Comparison of ENCODE assay signal across 8 cellular contexts in the genomic region with DNA sequence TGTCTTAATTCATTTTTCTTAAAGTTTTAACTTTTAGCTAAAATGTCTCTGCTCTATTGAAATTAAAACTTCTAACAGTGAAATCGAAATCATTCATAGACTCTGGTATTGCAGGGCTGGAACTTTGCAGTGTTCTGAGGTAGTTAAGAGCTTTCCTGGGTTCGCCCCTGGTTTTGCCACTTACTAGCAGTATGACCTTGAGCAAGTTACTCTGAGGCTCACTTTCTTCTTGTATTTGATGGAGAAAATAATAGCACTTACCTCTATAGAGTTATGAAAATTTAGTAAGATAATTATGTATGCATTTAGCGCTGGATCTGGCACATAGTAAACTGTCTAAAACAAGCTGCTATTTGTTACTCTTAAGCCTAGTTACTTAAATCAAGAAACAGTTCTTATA. TPM values are rescaled to one million over a fixed set of nuclear protein-coding genes. Genes with fewer than 3 reads are reported as not detected.
A peak's percentile ranks its signal among the peaks of the same experiment; 100 is the strongest.
DNase-seq lines count a peak whose midpoint lies in the region; ATAC-seq and TF ChIP-seq lines count a peak whose summit lies in the region.

No MANE protein-coding gene starts in this region.

- H3K4me1 ChIP-seq in OCI-LY1 (ENCODE audit: insufficient read depth, low read length, severe bottlenecking) (peaks cover 32% of the 10 kb centered on the region), endocrine pancreas (ENCODE audit: control insufficient read depth, insufficient read depth, low read length) (peaks cover 32% of the 10 kb centered on the region), ovary (ENCODE audit: insufficient read depth) (peaks cover 6% of the 10 kb centered on the region)

- H3K27ac ChIP-seq in OCI-LY1 (ENCODE audit: low read depth, low read length, poor library complexity, severe bottlenecking): no peak overlapping the region
- no peak overlapping the region for H3K27ac ChIP-seq in ovary

- no peaks in the 10 kb centered on the region for H3K9me3 ChIP-seq in OCI-LY1 (ENCODE audit: low read length)
- no peaks in the 10 kb centered on the region for H3K9me3 ChIP-seq in endocrine pancreas (ENCODE audit: control insufficient read depth, low read length)
- no peaks in the 10 kb centered on the region for H3K9me3 ChIP-seq in ovary

- DNase-seq in Calu3 (no peak), ovary (no peak), hippocampal formation (lab: John Stamatoyannopoulos, UW) (no peak), NOMO-1 treated with DMSO at 0.1 percent for 48 hours (lab: John Stamatoyannopoulos, UW; ENCODE audit: unreplicated experiment) (no peak), NCI-H748 treated with DMSO at 0.1 percent for 48 hours (lab: John Stamatoyannopoulos, UW) (no peak)

- peak overlapping the region; percentile 99 for H3K4me2 ChIP-seq in OCI-LY1 (ENCODE audit: low read length)

- TF ChIP-seq EP300 in ovary (IDR thresholded peaks at IDR 0.05): no peak

- no peaks in the 10 kb centered on the region for H3K9me2 ChIP-seq in OCI-LY1 (ENCODE audit: low read depth, low read length)

- peaks cover 23% of the 10 kb centered on the region for H3K36me3 Mint-ChIP-seq in Calu3 (ENCODE audit: insufficient read depth, unreplicated experiment)

- peak overlapping the region; percentile 91 for H3K4me3 ChIP-seq in OCI-LY1 (ENCODE audit: low read depth, low read length, poor library complexity, severe bottlenecking)
- H3K4me3 ChIP-seq in endocrine pancreas (ENCODE audit: control insufficient read depth, insufficient read depth, low read length): peak overlapping the region; percentile 78
- H3K4me3 ChIP-seq in ovary: peak overlapping the region; percentile 59

- no peaks in the 10 kb centered on the region for H3F3A ChIP-seq in OCI-LY1 (ENCODE audit: insufficient read depth, low read length)

- peak overlapping the region; percentile 85 for H3K4me3 Mint-ChIP-seq in Calu3 (ENCODE audit: low read depth, unreplicated experiment)

- no peak overlapping the region for H2AFZ ChIP-seq in OCI-LY1 (ENCODE audit: low read length)

- H3K9ac ChIP-seq in OCI-LY1 (ENCODE audit: low read length): peak overlapping the region; percentile 85; the same call in 1 of the 2 replicates
- no peak overlapping the region for H3K9ac ChIP-seq in endocrine pancreas (ENCODE audit: control insufficient read depth, insufficient read depth, low read length)

- H3K27ac Mint-ChIP-seq in Calu3 (ENCODE audit: unreplicated experiment): no peak overlapping the region

- intact Hi-C loops in Calu3 (cut with micrococcal nuclease; ENCODE audit: unreplicated experiment) (no loop called here), ovary (cut with DNase I) (loop anchor here in 1 of 4 donors (10.0 kb wide), 1 partner anchor 432 kb away; no protein-coding TSS in a partner anchor)

- H3K79me2 ChIP-seq in OCI-LY1 (ENCODE audit: insufficient read depth, low read length): peaks cover 46% of the 10 kb centered on the region

- H3K9me3 Mint-ChIP-seq in Calu3 (ENCODE audit: low read depth, unreplicated experiment): no peaks in the 10 kb centered on the region

- no peaks in the 10 kb centered on the region for H3K27me3 Mint-ChIP-seq in Calu3 (ENCODE audit: unreplicated experiment)

- WGBS in ovary, 3 donors: 8 to 13% (median 11%) methylated on average over 3 of the region's 3 CpGs

- H4K20me1 ChIP-seq in OCI-LY1 (ENCODE audit: insufficient read depth, low read length): peaks cover 2% of the 10 kb centered on the region; the same call in 1 of the 2 replicates

- CTCF ChIA-PET in Calu3 (lab: Charles Lee): no interaction called here

- TF ChIP-seq CTCF in Calu3 (IDR thresholded peaks at IDR 0.05; ENCODE audit: unreplicated experiment) (no peak), OCI-LY1 (IDR thresholded peaks at IDR 0.05; ENCODE audit: low read length) (no peak), ovary (IDR thresholded peaks at IDR 0.05) (no peak)

- no peak for TF ChIP-seq POLR2A in ovary (IDR thresholded peaks at IDR 0.05)

- H3K27me3 ChIP-seq in OCI-LY1 (ENCODE audit: insufficient read depth, low read length) (no peaks in the 10 kb centered on the region), endocrine pancreas (ENCODE audit: control insufficient read depth, insufficient read depth, low read length) (no peaks in the 10 kb centered on the region), ovary (no peaks in the 10 kb centered on the region)

- H3K36me3 ChIP-seq in OCI-LY1 (ENCODE audit: insufficient read depth, low read length) (no peaks in the 10 kb centered on the region), endocrine pancreas (ENCODE audit: control insufficient read depth, insufficient read depth, low read length) (no peaks in the 10 kb centered on the region), ovary (no peaks in the 10 kb centered on the region)

- no peak for ATAC-seq in GM21390 (IDR thresholded peaks at IDR 0.05; ENCODE audit: unreplicated experiment)

- no TSS peak for BruUV-seq in Calu3 (replicated peaks; lab: Mats Ljungman, UMichigan)

- H3K4me1 Mint-ChIP-seq in Calu3 (ENCODE audit: low read depth, unreplicated experiment): peaks cover 17% of the 10 kb centered on the region

RNA-seq across cellular contexts. Expression of a gene that starts 1.7 kb away (rescaled TPM):
- 44.1 and 49.3 TPM in 2 replicates for total RNA-seq in Calu3 (2022)
- total RNA-seq in ovary: 100 to 1,000 TPM in 1 of 7 donors, 10 to 100 TPM in 6; 38.4 to 127 (median 81.7) TPM
- 100 to 1,000 TPM in 1 of 2 donors, 10 to 100 TPM in 1; 38.2 to 133 TPM for polyA plus RNA-seq in ovary
